Comparison of ENCODE assay signal across 31 cellular contexts in genomic region chr11:57254631-57255030, GRCh38. TPM values are rescaled to one million over a fixed set of nuclear protein-coding genes. Genes with fewer than 3 reads are reported as not detected.
"Had no signal": no experiment of that assay in that cellular context is flagged by ENCODE, and none has a peak within 500 bp of the region (broad histone marks: within the 10 kb centered on the region; RNA-seq: fewer than 3 reads in every experiment).

No MANE protein-coding gene starts in this region.

- H3K27me3 ChIP-seq: body of pancreas had no signal

- FAIRE-seq: colon, endometrium, endothelial cell of umbilical vein, frontal cortex had no signal

- H3K36me3 ChIP-seq: esophagus squamous epithelium had no signal

- H3K9me3 ChIP-seq: body of pancreas, esophagus squamous epithelium had no signal

- H3K4me1 Mint-ChIP-seq: activated T-helper 17 cell treated with anti-CD3 and anti-CD28 coated beads, Interleukin-2, amount 50 U/mL, for 72 hours had no signal

- H3K27ac Mint-ChIP-seq: activated CD8-positive, alpha-beta T cell treated with anti-CD3 and anti-CD28 coated beads for 36 hours; activated naive CD8-positive, alpha-beta T cell; activated T-helper 17 cell treated with anti-CD3 and anti-CD28 coated beads, Interleukin-2, amount 50 U/mL, for 72 hours had no signal

- ATAC-seq: activated CD8-positive, alpha-beta T cell treated with anti-CD3 and anti-CD28 coated beads for 36 hours; activated T-cell treated with anti-CD3 and anti-CD28 coated beads, Interleukin-2, amount 50 U/mL, for 4 hours; activated T-helper 17 cell treated with anti-CD3 and anti-CD28 coated beads, Interleukin-2, amount 50 U/mL, for 72 hours; body of pancreas had no signal

- DNase-seq: activated CD4-positive, alpha-beta T cell treated with anti-CD3 and anti-CD28 coated beads for 48 hours; activated CD4-positive, alpha-beta T cell treated with anti-CD3 and anti-CD28 coated beads, Interleukin-2, amount 50 U/mL, for 1 hour; activated CD4-positive, alpha-beta T cell treated with anti-CD3 and anti-CD28 coated beads, Interleukin-2, amount 50 U/mL, for 48 hours; activated CD4-positive, CD25-positive, alpha-beta regulatory T cell; activated CD8-positive, alpha-beta memory T cell treated with anti-CD3 and anti-CD28 coated beads for 24 hours; activated CD8-positive, alpha-beta T cell treated with anti-CD3 and anti-CD28 coated beads for 36 hours; activated effector memory CD4-positive, alpha-beta T cell treated with Interleukin-2 at 50 U/mL for 16 hours; activated gamma-delta T cell treated with Interleukin-2 at 50 U/mL for 16 hours; activated naive CD4-positive, alpha-beta T cell treated with anti-CD3 and anti-CD28 coated beads, Interleukin-2, amount 50 U/mL, for 16 hours; activated naive CD4-positive, alpha-beta T cell treated with Interleukin-2 at 50 U/mL for 16 hours; activated T-cell treated with anti-CD3 and anti-CD28 coated beads, Interleukin-2, amount 50 U/mL, for 4 hours; amniotic stem cell; anterior cingulate cortex; body of pancreas; caudate nucleus; cortex of kidney; dermis blood vessel endothelial cell; effector CD8-positive, alpha-beta T cell; esophagus squamous epithelium; head of caudate nucleus; T-helper 2 cell had no signal

- H3K27ac ChIP-seq: body of pancreas, esophagus squamous epithelium had no signal

- H3K36me3 Mint-ChIP-seq: activated naive CD8-positive, alpha-beta T cell had no signal

- H3K4me3 Mint-ChIP-seq: activated CD8-positive, alpha-beta T cell treated with anti-CD3 and anti-CD28 coated beads for 36 hours; activated naive CD8-positive, alpha-beta T cell; activated T-cell treated with anti-CD3 and anti-CD28 coated beads, Interleukin-2, amount 50 U/mL, for 4 hours; activated T-helper 17 cell treated with anti-CD3 and anti-CD28 coated beads, Interleukin-2, amount 50 U/mL, for 72 hours had no signal

- H3K4me3 ChIP-seq: body of pancreas, esophagus squamous epithelium had no signal

- H3K4me1 ChIP-seq: body of pancreas, esophagus squamous epithelium had no signal

RNA-seq across cellular contexts. Expression of gene APLNR, which starts 17.6 kb away (rescaled TPM):
- total RNA-seq: activated CD8-positive, alpha-beta T cell treated with anti-CD3 and anti-CD28 coated beads for 36 hours; activated T-cell treated with anti-CD3 and anti-CD28 coated beads, Interleukin-2, amount 50 U/mL, for 4 hours; activated T-helper 17 cell treated with anti-CD3 and anti-CD28 coated beads, Interleukin-2, amount 50 U/mL, for 72 hours; chondrocyte; fibroblast of lung; fibroblast of villous mesenchyme; T-helper 1 cell treated with Interleukin-12 subunit alpha and Interleukin-12 subunit beta and Interleukin-4 antibody, amounts not matched to agents 30 ng/mL and 1 ng/mL, for 36 hours had no signal
- polyA plus RNA-seq: fibroblast of lung had no signal
